Comparison of ENCODE assay signal across 22 cellular contexts in the genomic region with DNA sequence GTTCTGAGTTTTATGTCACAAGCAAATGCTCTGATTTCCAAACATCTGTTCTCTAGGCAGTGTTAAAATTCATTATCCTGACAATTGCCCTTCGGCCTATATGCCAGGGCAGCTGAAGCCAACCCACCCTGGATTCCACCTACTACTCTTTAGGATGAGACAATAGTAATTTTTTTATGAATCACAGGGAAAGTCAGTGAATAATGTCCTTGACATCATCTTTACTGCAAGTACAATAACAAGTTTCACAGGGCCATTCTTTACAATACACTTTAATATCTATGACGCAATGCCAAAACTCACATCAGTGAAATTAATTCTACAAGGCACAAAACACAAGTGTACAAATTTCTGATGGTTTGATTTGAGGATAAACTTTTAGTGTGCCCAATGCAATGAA.
DNase-seq lines count a peak whose midpoint lies in the region; ATAC-seq and TF ChIP-seq lines count a peak whose summit lies in the region.
"Had no signal": no experiment of that assay in that cellular context is flagged by ENCODE, and none has a peak within 500 bp of the region (broad histone marks: within the 10 kb centered on the region; RNA-seq: fewer than 3 reads in every experiment).

No MANE protein-coding gene starts in this region.

- no peak overlapping the region for H4K5ac ChIP-seq in mesendoderm (ENCODE audit: low read length)

- H3K27ac Mint-ChIP-seq in endothelial cell (ENCODE audit: unreplicated experiment), result peak overlapping the region; percentile 83
- H3K27ac Mint-ChIP-seq: activated naive CD4-positive, alpha-beta T cell treated with anti-CD3 and anti-CD28 coated beads, Interleukin-2, amount 50 U/mL, for 72 hours; activated T-helper 17 cell treated with anti-CD3 and anti-CD28 coated beads, Interleukin-2, amount 50 U/mL, for 72 hours; effector memory CD8-positive, alpha-beta T cell; immature natural killer cell had no signal

- no peak overlapping the region for H3K27ac ChIP-seq in mesendoderm (ENCODE audit: low read depth, low read length)

- no peaks in the 10 kb centered on the region for H3K36me3 ChIP-seq in mesendoderm (ENCODE audit: control insufficient read depth, insufficient read depth, low read length)
- H3K36me3 ChIP-seq: BLaER1 treated with 17β-estradiol and CSF1 and Interleukin-3, amounts not matched to agents 10 nM and 100 nM; HAP-1 had no signal

- no peak overlapping the region for H2AK5ac ChIP-seq in mesendoderm (ENCODE audit: low read length)

- peaks cover 61% of the 10 kb centered on the region for H3K4me1 Mint-ChIP-seq in endothelial cell (ENCODE audit: unreplicated experiment)
- H3K4me1 Mint-ChIP-seq: activated T-helper 17 cell treated with anti-CD3 and anti-CD28 coated beads, Interleukin-2, amount 50 U/mL, for 72 hours; immature natural killer cell had no signal

- H3K36me3 Mint-ChIP-seq in endothelial cell (ENCODE audit: low read depth, unreplicated experiment), result peaks cover 5% of the 10 kb centered on the region
- H3K36me3 Mint-ChIP-seq: activated naive CD4-positive, alpha-beta T cell treated with anti-CD3 and anti-CD28 coated beads, Interleukin-2, amount 50 U/mL, for 72 hours; immature natural killer cell had no signal

- no peak for ATAC-seq in GM18858 (IDR thresholded peaks at IDR 0.05; ENCODE audit: unreplicated experiment)
- ATAC-seq: activated naive CD4-positive, alpha-beta T cell treated with anti-CD3 and anti-CD28 coated beads, Interleukin-2, amount 50 U/mL, for 72 hours; activated T-helper 17 cell treated with anti-CD3 and anti-CD28 coated beads, Interleukin-2, amount 50 U/mL, for 72 hours; effector memory CD8-positive, alpha-beta T cell; K562 had no signal

- H2BK120ac ChIP-seq in mesendoderm (ENCODE audit: low read depth, low read length), result no peak overlapping the region

- whole genome bisulfite sequencing in mesendoderm (ENCODE audit: extremely low coverage, insufficient coverage, low lambda C conversion rate), result no CpG with 5 or more reads among the region's 2 CpGs

- TF ChIP-seq CTCF in AG10803 (conservative IDR thresholded peaks at IDR 0.05; ENCODE audit: low read length), result no peak
- no peak for TF ChIP-seq CTCF in endothelial cell (IDR thresholded peaks at IDR 0.05; ENCODE audit: unreplicated experiment)

- H3K27me3 Mint-ChIP-seq in endothelial cell (ENCODE audit: unreplicated experiment), result no peaks in the 10 kb centered on the region
- H3K27me3 Mint-ChIP-seq: activated T-helper 17 cell treated with anti-CD3 and anti-CD28 coated beads, Interleukin-2, amount 50 U/mL, for 72 hours; effector memory CD8-positive, alpha-beta T cell had no signal

- no peaks in the 10 kb centered on the region for H3K79me1 ChIP-seq in mesendoderm (ENCODE audit: low read length)

- no peak overlapping the region for H3K23ac ChIP-seq in mesendoderm (ENCODE audit: low read length)

- no peak overlapping the region for H3K4ac ChIP-seq in mesendoderm (ENCODE audit: low read depth, low read length)

- H3K4me2 ChIP-seq in mesendoderm (ENCODE audit: low read length), result no peak overlapping the region

- no peak overlapping the region for H4K8ac ChIP-seq in mesendoderm (ENCODE audit: low read depth, low read length)

- H3K18ac ChIP-seq in mesendoderm (ENCODE audit: low read length), result no peak overlapping the region

- DNase-seq in AG10803 (ENCODE audit: low read depth), result peak; percentile 43
- peak; percentile 72 for DNase-seq in LHCN-M2 (ENCODE audit: low read depth)
- DNase-seq in endothelial cell (ENCODE audit: low spot score), result no peak
- DNase-seq in lung microvascular endothelial cell (ENCODE audit: low read depth in 2 of 2), result peak; percentile 50 to 61
- no peak for DNase-seq in stimulated activated CD4-positive, alpha-beta T cell treated with anti-CD3 and anti-CD28 coated beads, Interleukin-4, amount 100 ng/mL, for 4 hours
- DNase-seq in NCI-H2196 (lab: John Stamatoyannopoulos, UW; ENCODE audit: unreplicated experiment), result no peak
- DNase-seq in mesendoderm, result no peak
- DNase-seq: ACHN; activated CD4-positive, alpha-beta T cell treated with anti-CD3 and anti-CD28 coated beads, Interleukin-2, amount 50 U/mL, for 1 hour; effector memory CD8-positive, alpha-beta T cell; immature natural killer cell; NCI-H146; NCI-H2171; NCI-H524 treated with DMSO at 0.1 percent for 48 hours; stimulated activated CD4-positive, alpha-beta T cell treated with anti-CD3 and anti-CD28 coated beads, Interleukin-15, amount 100 ng/mL, for 24 hours; substantia nigra had no signal

- no peak overlapping the region for H3K4me3 Mint-ChIP-seq in endothelial cell (ENCODE audit: unreplicated experiment)
- H3K4me3 Mint-ChIP-seq: activated T-helper 17 cell treated with anti-CD3 and anti-CD28 coated beads, Interleukin-2, amount 50 U/mL, for 72 hours; effector memory CD8-positive, alpha-beta T cell; immature natural killer cell had no signal

- H3K4me1 ChIP-seq in mesendoderm (ENCODE audit: control insufficient read depth, low read depth, low read length), result no peaks in the 10 kb centered on the region
- H3K4me1 ChIP-seq: HAP-1 had no signal

- no peaks in the 10 kb centered on the region for H3K79me2 ChIP-seq in mesendoderm (ENCODE audit: control insufficient read depth, insufficient read depth, low read length)

- no peak overlapping the region for H2BK15ac ChIP-seq in mesendoderm (replicated peaks; ENCODE audit: low read depth)

- H3K27me3 ChIP-seq in mesendoderm (ENCODE audit: insufficient read depth, low read length, poor library complexity), result no peaks in the 10 kb centered on the region
- H3K27me3 ChIP-seq: BLaER1 treated with 17β-estradiol and CSF1 and Interleukin-3, amounts not matched to agents 10 nM and 100 nM had no signal

- H3K9ac ChIP-seq in mesendoderm (ENCODE audit: low read length), result no peak overlapping the region

- no peaks in the 10 kb centered on the region for H3K9me3 Mint-ChIP-seq in endothelial cell (ENCODE audit: unreplicated experiment)
- H3K9me3 Mint-ChIP-seq: activated T-helper 17 cell treated with anti-CD3 and anti-CD28 coated beads, Interleukin-2, amount 50 U/mL, for 72 hours; effector memory CD8-positive, alpha-beta T cell; immature natural killer cell had no signal

- no peak overlapping the region for H2BK5ac ChIP-seq in mesendoderm (ENCODE audit: low read length)

- H3K4me3 ChIP-seq in AG10803 (ENCODE audit: low read length) (no peak overlapping the region), mesendoderm (ENCODE audit: low read length) (no peak overlapping the region)
- H3K4me3 ChIP-seq: BLaER1 treated with 17β-estradiol and CSF1 and Interleukin-3, amounts not matched to agents 10 nM and 100 nM; HAP-1; K562 had no signal

- H3K56ac ChIP-seq in mesendoderm (ENCODE audit: low read length), result no peak overlapping the region

Comparison
In these comparisons a context has a peak if more than half of its experiments do, and no peak if none do; other contexts are left out.
1. DNase-seq: peak in AG10803 (single experiment), LHCN-M2 (single experiment) and lung microvascular endothelial cell (2 of 2); none in endothelial cell (single experiment), stimulated activated CD4-positive, alpha-beta T cell treated with anti-CD3 and anti-CD28 coated beads, Interleukin-4, amount 100 ng/mL, for 4 hours (0 of 2), NCI-H2196 (single experiment) and mesendoderm (single experiment).